Comparison of ENCODE assay signal across 31 cellular contexts in genomic region chr1:169679692-169680091, GRCh38. TPM values are rescaled to one million over a fixed set of nuclear protein-coding genes. Genes with fewer than 3 reads are reported as not detected.
DNase-seq lines count a peak whose midpoint lies in the region; ATAC-seq, FAIRE-seq and TF ChIP-seq lines count a peak whose summit lies in the region.
"Had no signal": no experiment of that assay in that cellular context is flagged by ENCODE, and none has a peak within 500 bp of the region (broad histone marks: within the 10 kb centered on the region; RNA-seq: fewer than 3 reads in every experiment).

No MANE protein-coding gene starts in this region.

- no peaks in the 10 kb centered on the region for H3K36me3 Mint-ChIP-seq in activated CD8-positive, alpha-beta T cell treated with anti-CD3 and anti-CD28 coated beads for 36 hours (ENCODE audit: low read depth)
- H3K36me3 Mint-ChIP-seq in activated CD8-positive, alpha-beta T cell treated with anti-CD3 and anti-CD28 coated beads, Interleukin-2, amount 10 ng/mL, durations not matched to agents 7 days and 5 days (ENCODE audit: low read depth), result no peaks in the 10 kb centered on the region
- peaks cover 8% of the 10 kb centered on the region for H3K36me3 Mint-ChIP-seq in CD4-positive, CD25-positive, alpha-beta regulatory T cell
- no peaks in the 10 kb centered on the region for H3K36me3 Mint-ChIP-seq in activated naive CD8-positive, alpha-beta T cell treated with anti-CD3 and anti-CD28 coated beads, Interleukin-2, amount 50 U/mL, for 24 hours (ENCODE audit: low read depth)

- peak overlapping the region; percentile 92 for H3K27ac Mint-ChIP-seq in activated CD8-positive, alpha-beta T cell treated with anti-CD3 and anti-CD28 coated beads for 36 hours
- no peak overlapping the region for H3K27ac Mint-ChIP-seq in activated CD8-positive, alpha-beta T cell treated with anti-CD3 and anti-CD28 coated beads, Interleukin-2, amount 10 ng/mL, durations not matched to agents 7 days and 5 days
- peak overlapping the region in 2 of 3 donors; percentile 97 to 100 for H3K27ac Mint-ChIP-seq in CD4-positive, CD25-positive, alpha-beta regulatory T cell
- H3K27ac Mint-ChIP-seq in activated naive CD8-positive, alpha-beta T cell treated with anti-CD3 and anti-CD28 coated beads, Interleukin-2, amount 50 U/mL, for 24 hours, result peak overlapping the region; percentile 94
- H3K27ac Mint-ChIP-seq: nephron had no signal

- no peaks in the 10 kb centered on the region for H3K27me3 ChIP-seq in CD4-positive, CD25-positive, alpha-beta regulatory T cell (ENCODE audit: control insufficient read depth, insufficient read depth, low read length)
- H3K27me3 ChIP-seq in OCI-LY3 (ENCODE audit: low read depth, low read length), result no peaks in the 10 kb centered on the region
- H3K27me3 ChIP-seq: testis had no signal

- no peak for TF ChIP-seq CTCF in activated CD8-positive, alpha-beta T cell treated with anti-CD3 and anti-CD28 coated beads for 36 hours (IDR thresholded peaks at IDR 0.05)
- TF ChIP-seq CTCF in OCI-LY3 (IDR thresholded peaks at IDR 0.05; ENCODE audit: low read depth, low read length), result no peak

- H3K9ac ChIP-seq in OCI-LY3 (ENCODE audit: low read length), result peak overlapping the region; percentile 58

- ATAC-seq in activated CD8-positive, alpha-beta T cell treated with anti-CD3 and anti-CD28 coated beads for 36 hours, result no peak
- no peak for ATAC-seq in activated CD8-positive, alpha-beta T cell treated with anti-CD3 and anti-CD28 coated beads, Interleukin-2, amount 10 ng/mL, durations not matched to agents 7 days and 5 days
- ATAC-seq in CD4-positive, CD25-positive, alpha-beta regulatory T cell (ENCODE audit: low read depth in 2 of 2), result no peak
- ATAC-seq in activated naive CD8-positive, alpha-beta T cell treated with anti-CD3 and anti-CD28 coated beads, Interleukin-2, amount 50 U/mL, for 24 hours, result no peak
- ATAC-seq in HG03571 (IDR thresholded peaks at IDR 0.05; ENCODE audit: unreplicated experiment), result no peak
- ATAC-seq: left cardiac atrium had no signal

- FAIRE-seq in RCC 7860 (lab: Jason Lieb, UNC), result no peak
- FAIRE-seq: A204.1, H54, TTC549 had no signal

- no peak overlapping the region for H3K4me3 Mint-ChIP-seq in activated CD8-positive, alpha-beta T cell treated with anti-CD3 and anti-CD28 coated beads for 36 hours
- no peak overlapping the region for H3K4me3 Mint-ChIP-seq in activated CD8-positive, alpha-beta T cell treated with anti-CD3 and anti-CD28 coated beads, Interleukin-2, amount 10 ng/mL, durations not matched to agents 7 days and 5 days
- peak overlapping the region in 2 of 4 donors; percentile 91 to 94 for H3K4me3 Mint-ChIP-seq in CD4-positive, CD25-positive, alpha-beta regulatory T cell
- H3K4me3 Mint-ChIP-seq in activated naive CD8-positive, alpha-beta T cell treated with anti-CD3 and anti-CD28 coated beads, Interleukin-2, amount 50 U/mL, for 24 hours, result peak overlapping the region; percentile 6
- H3K4me3 Mint-ChIP-seq: nephron had no signal

- no peaks in the 10 kb centered on the region for H3K36me3 ChIP-seq in CD4-positive, CD25-positive, alpha-beta regulatory T cell (ENCODE audit: control insufficient read depth, insufficient read depth, low read length)
- no peaks in the 10 kb centered on the region for H3K36me3 ChIP-seq in OCI-LY3 (replicated peaks; ENCODE audit: low read depth, low read length)

- no peaks in the 10 kb centered on the region for H4K20me1 ChIP-seq in OCI-LY3 (ENCODE audit: insufficient read depth, low read length)

- CTCF ChIA-PET in activated CD8-positive, alpha-beta T cell treated with anti-CD3 and anti-CD28 coated beads for 36 hours (lab: Charles Lee), result interaction anchor here (1.2 to 5.3 kb wide), 5 partner anchors 11 to 78 kb away, joined by 3 to 24 read pairs (median 8); no protein-coding TSS in a partner anchor
- CTCF ChIA-PET in activated CD8-positive, alpha-beta T cell treated with anti-CD3 and anti-CD28 coated beads, Interleukin-2, amount 10 ng/mL, durations not matched to agents 7 days and 5 days (lab: Charles Lee), result interaction anchor here (1.2 to 4.7 kb wide), 4 partner anchors 8 to 78 kb away, joined by 3 to 40 read pairs (median 5); no protein-coding TSS in a partner anchor

- peaks cover 60% of the 10 kb centered on the region for H3K4me1 Mint-ChIP-seq in activated CD8-positive, alpha-beta T cell treated with anti-CD3 and anti-CD28 coated beads for 36 hours (ENCODE audit: low read depth)
- peaks cover 57% of the 10 kb centered on the region for H3K4me1 Mint-ChIP-seq in activated CD8-positive, alpha-beta T cell treated with anti-CD3 and anti-CD28 coated beads, Interleukin-2, amount 10 ng/mL, durations not matched to agents 7 days and 5 days (ENCODE audit: low read depth)
- peaks cover 28 to 69% (median 53%) of the 10 kb centered on the region in 4 donors for H3K4me1 Mint-ChIP-seq in CD4-positive, CD25-positive, alpha-beta regulatory T cell
- peaks cover 68% of the 10 kb centered on the region for H3K4me1 Mint-ChIP-seq in activated naive CD8-positive, alpha-beta T cell treated with anti-CD3 and anti-CD28 coated beads, Interleukin-2, amount 50 U/mL, for 24 hours
- H3K4me1 Mint-ChIP-seq: nephron had no signal

- H3K27me3 Mint-ChIP-seq in activated CD8-positive, alpha-beta T cell treated with anti-CD3 and anti-CD28 coated beads for 36 hours, result no peaks in the 10 kb centered on the region
- no peaks in the 10 kb centered on the region for H3K27me3 Mint-ChIP-seq in activated CD8-positive, alpha-beta T cell treated with anti-CD3 and anti-CD28 coated beads, Interleukin-2, amount 10 ng/mL, durations not matched to agents 7 days and 5 days (ENCODE audit: low read depth)
- H3K27me3 Mint-ChIP-seq in CD4-positive, CD25-positive, alpha-beta regulatory T cell, result no peaks in the 10 kb centered on the region
- no peaks in the 10 kb centered on the region for H3K27me3 Mint-ChIP-seq in activated naive CD8-positive, alpha-beta T cell treated with anti-CD3 and anti-CD28 coated beads, Interleukin-2, amount 50 U/mL, for 24 hours

- H3K4me1 ChIP-seq in CD4-positive, CD25-positive, alpha-beta regulatory T cell (ENCODE audit: control insufficient read depth, insufficient read depth, low read length, poor library complexity, severe bottlenecking), result peaks cover 77% of the 10 kb centered on the region
- H3K4me1 ChIP-seq in OCI-LY3 (ENCODE audit: low read length), result peaks cover 84% of the 10 kb centered on the region
- H3K4me1 ChIP-seq: testis had no signal

- peak overlapping the region; percentile 66 for H3K4me2 ChIP-seq in OCI-LY3 (ENCODE audit: low read length)

- DNase-seq in activated CD8-positive, alpha-beta T cell treated with anti-CD3 and anti-CD28 coated beads for 36 hours, result no peak
- no peak for DNase-seq in activated CD8-positive, alpha-beta T cell treated with anti-CD3 and anti-CD28 coated beads, Interleukin-2, amount 10 ng/mL, durations not matched to agents 7 days and 5 days
- DNase-seq in CD4-positive, CD25-positive, alpha-beta regulatory T cell, result no peak
- no peak for DNase-seq in activated naive CD8-positive, alpha-beta T cell treated with anti-CD3 and anti-CD28 coated beads, Interleukin-2, amount 50 U/mL, for 24 hours
- DNase-seq in islet precursor cell, result no peak
- no peak for DNase-seq in RCC 7860 (ENCODE audit: low spot score)
- DNase-seq: AML-193; CD8-positive, alpha-beta memory T cell; central memory CD4-positive, alpha-beta T cell; cortex of kidney; effector memory CD4-positive, alpha-beta T cell; EL; hypothalamus; left cardiac atrium; NCI-H1092 treated with DMSO at 0.1 percent for 48 hours; NCI-H187; stimulated activated naive CD4-positive, alpha-beta T cell; testis had no signal

- POLR2A ChIA-PET in activated CD8-positive, alpha-beta T cell treated with anti-CD3 and anti-CD28 coated beads for 36 hours (lab: Charles Lee), result interaction anchor here (1.3 to 3.1 kb wide), 2 partner anchors 9 to 10 kb away, joined by 4 to 12 read pairs; no protein-coding TSS in a partner anchor
- POLR2A ChIA-PET in activated CD8-positive, alpha-beta T cell treated with anti-CD3 and anti-CD28 coated beads, Interleukin-2, amount 10 ng/mL, durations not matched to agents 7 days and 5 days (lab: Charles Lee), result interaction anchor here (0.7 kb wide), 1 partner anchor 19 kb away, joined by 3 read pairs; no protein-coding TSS in a partner anchor

- H3K9me3 ChIP-seq in CD4-positive, CD25-positive, alpha-beta regulatory T cell (ENCODE audit: control insufficient read depth in 2 of 2, low read length in 2 of 2), result no peaks in the 10 kb centered on the region
- H3K9me3 ChIP-seq in OCI-LY3 (ENCODE audit: insufficient read depth, low read length), result no peaks in the 10 kb centered on the region
- H3K9me3 ChIP-seq: testis had no signal

- no peaks in the 10 kb centered on the region for H3K79me2 ChIP-seq in OCI-LY3 (ENCODE audit: low read length)

- H3K4me3 ChIP-seq in CD4-positive, CD25-positive, alpha-beta regulatory T cell (ENCODE audit: low read depth, low read length), result peak overlapping the region; percentile 84
- H3K4me3 ChIP-seq in OCI-LY3 (ENCODE audit: low read length), result no peak overlapping the region
- H3K4me3 ChIP-seq: lung, testis had no signal

- peak overlapping the region; percentile 88 for H3K27ac ChIP-seq in CD4-positive, CD25-positive, alpha-beta regulatory T cell (ENCODE audit: insufficient read depth, low read length, poor library complexity, severe bottlenecking)
- peak overlapping the region; percentile 85 for H3K27ac ChIP-seq in OCI-LY3 (ENCODE audit: low read length)
- H3K27ac ChIP-seq: testis had no signal

- peak overlapping the region; percentile 28 for H2AFZ ChIP-seq in OCI-LY3 (ENCODE audit: low read depth, low read length)

- no peaks in the 10 kb centered on the region for H3K9me3 Mint-ChIP-seq in activated CD8-positive, alpha-beta T cell treated with anti-CD3 and anti-CD28 coated beads for 36 hours
- H3K9me3 Mint-ChIP-seq in activated CD8-positive, alpha-beta T cell treated with anti-CD3 and anti-CD28 coated beads, Interleukin-2, amount 10 ng/mL, durations not matched to agents 7 days and 5 days (ENCODE audit: insufficient read depth), result no peaks in the 10 kb centered on the region
- H3K9me3 Mint-ChIP-seq in CD4-positive, CD25-positive, alpha-beta regulatory T cell, result no peaks in the 10 kb centered on the region
- H3K9me3 Mint-ChIP-seq in activated naive CD8-positive, alpha-beta T cell treated with anti-CD3 and anti-CD28 coated beads, Interleukin-2, amount 50 U/mL, for 24 hours, result no peaks in the 10 kb centered on the region
- H3K9me3 Mint-ChIP-seq: CD8-positive, alpha-beta memory T cell; nephron had no signal

- intact Hi-C loops in activated CD8-positive, alpha-beta T cell treated with anti-CD3 and anti-CD28 coated beads for 36 hours (cut with micrococcal nuclease), result loop anchor here (2.0 kb wide), 1 partner anchor 15 kb away; no protein-coding TSS in a partner anchor

RNA-seq across cellular contexts. Expression of gene SELL, which starts 31.7 kb away (rescaled TPM):
- 100 to 1,000 TPM; 105 to 110 TPM for total RNA-seq in activated CD8-positive, alpha-beta T cell treated with anti-CD3 and anti-CD28 coated beads for 36 hours
- 100 to 1,000 TPM; 192 to 222 TPM for total RNA-seq in activated CD8-positive, alpha-beta T cell treated with anti-CD3 and anti-CD28 coated beads, Interleukin-2, amount 10 ng/mL, durations not matched to agents 7 days and 5 days
- 370 TPM for total RNA-seq in CD4-positive, CD25-positive, alpha-beta regulatory T cell
- 1,000 to 10,000 TPM; 1,894 to 2,165 (median 2,020) TPM for polyA plus RNA-seq in CD4-positive, CD25-positive, alpha-beta regulatory T cell
- total RNA-seq: epithelial cell of proximal tubule, HT1080, NCI-H460 had no signal

RNA-seq across cellular contexts. Expression of gene SELP, which starts 49.8 kb away (rescaled TPM):
- total RNA-seq in activated CD8-positive, alpha-beta T cell treated with anti-CD3 and anti-CD28 coated beads for 36 hours, result under 1 TPM; 0.50 to 0.81 TPM
- under 1 TPM in 1 of 2 experiments, not detected in 1; 0.13 TPM for total RNA-seq in activated CD8-positive, alpha-beta T cell treated with anti-CD3 and anti-CD28 coated beads, Interleukin-2, amount 10 ng/mL, durations not matched to agents 7 days and 5 days
- 12.1 TPM for total RNA-seq in CD4-positive, CD25-positive, alpha-beta regulatory T cell
- 10 to 100 TPM; 15.2 to 25.2 (median 22.5) TPM for polyA plus RNA-seq in CD4-positive, CD25-positive, alpha-beta regulatory T cell
- total RNA-seq: epithelial cell of proximal tubule, HT1080, NCI-H460, osteoblast had no signal

RNA-seq across cellular contexts. Expression of gene SELE, which starts 54.2 kb away (rescaled TPM):
- not detected for total RNA-seq in activated CD8-positive, alpha-beta T cell treated with anti-CD3 and anti-CD28 coated beads for 36 hours
- total RNA-seq in activated CD8-positive, alpha-beta T cell treated with anti-CD3 and anti-CD28 coated beads, Interleukin-2, amount 10 ng/mL, durations not matched to agents 7 days and 5 days, result not detected
- not detected for total RNA-seq in CD4-positive, CD25-positive, alpha-beta regulatory T cell
- polyA plus RNA-seq in CD4-positive, CD25-positive, alpha-beta regulatory T cell, result under 1 TPM in 2 of 4 donors, not detected in 2; 0.06 to 0.09 TPM
- total RNA-seq: activated CD8-positive, alpha-beta memory T cell treated with anti-CD3 and anti-CD28 coated beads for 36 hours; CD8-positive, alpha-beta memory T cell; epithelial cell of proximal tubule; HT1080; NCI-H460; osteoblast; T-helper 1 cell treated with Interleukin-12 subunit alpha and Interleukin-12 subunit beta and Interleukin-4 antibody, amounts not matched to agents 30 ng/mL and 1 ng/mL, for 36 hours had no signal
